In the genomic region with DNA sequence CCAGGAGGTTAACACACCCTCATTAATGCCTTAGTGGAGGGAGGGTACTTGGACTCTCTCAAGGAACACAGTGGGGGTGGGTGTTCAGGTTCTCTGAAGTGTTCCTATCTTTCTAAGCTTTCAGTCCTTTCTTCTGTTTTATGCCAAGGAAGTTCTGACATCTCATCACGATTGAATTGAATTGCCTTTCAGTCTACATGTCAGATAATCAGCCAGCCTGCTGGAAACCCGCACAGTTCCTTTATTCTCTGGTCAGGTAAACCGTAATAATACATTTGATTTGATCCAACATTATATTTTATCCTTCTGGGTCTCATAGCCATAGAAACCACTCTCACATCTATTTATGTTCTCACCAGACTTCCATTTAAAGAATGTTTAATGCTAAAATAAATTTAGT, we compare ENCODE assay signal across 8 cellular contexts.
"Had no signal": no experiment of that assay in that cellular context is flagged by ENCODE, and none has a peak within 500 bp of the region (broad histone marks: within the 10 kb centered on the region; RNA-seq: fewer than 3 reads in every experiment).

No MANE protein-coding gene starts in this region.

- H3K9me3 ChIP-seq: HAP-1 had no signal

- DNase-seq: GM23248, GOT3, H7, H9, HCEC 1CT, HFFc6 had no signal

- H3K36me3 ChIP-seq: HAP-1 had no signal

- H3K9me3 Mint-ChIP-seq: H9 had no signal

- ATAC-seq: HCT116 had no signal

- H3K27ac Mint-ChIP-seq: H9, HFFc6 had no signal

- H3K9ac ChIP-seq: GM23248 had no signal

- H3K4me3 ChIP-seq: GM23248, HAP-1 had no signal

- H2AFZ ChIP-seq: GM23248 had no signal

- H3K4me3 Mint-ChIP-seq: H9, HFFc6 had no signal

- H3K4me1 ChIP-seq: HAP-1 had no signal

- H3K27ac ChIP-seq: GM23248 had no signal
